Comparison of ENCODE assay signal across 2 cellular contexts in genomic region chr7:148898845-148899474, GRCh38.
TF ChIP-seq lines count a peak whose summit lies in the region.

No MANE protein-coding gene starts in this region.

TF ChIP-seq in HEK293T, 16 proteins besides CTCF, POLR2A, EP300 and RAD21:
- TF ChIP-seq HDGF (IDR thresholded peaks at IDR 0.05; ENCODE audit: borderline replicate concordance) (no peak), LEF1 (IDR thresholded peaks at IDR 0.05; ENCODE audit: borderline replicate concordance) (no peak), ARNT (IDR thresholded peaks at IDR 0.05) (no peak), CTBP1 (IDR thresholded peaks at IDR 0.05; ENCODE audit: borderline replicate concordance) (no peak), NFRKB (IDR thresholded peaks at IDR 0.05) (peak; percentile 61)

TF ChIP-seq in H1, 55 proteins besides CTCF, POLR2A, EP300 and RAD21:
- no peak for TF ChIP-seq TCF12 (IDR thresholded peaks at IDR 0.05; ENCODE audit: low read depth, low read length)
- TF ChIP-seq CEBPB (IDR thresholded peaks at IDR 0.05; ENCODE audit: low read depth, low read length): no peak
- TF ChIP-seq YY1 (IDR thresholded peaks at IDR 0.05; ENCODE audit: low read depth, low read length): no peak
- no peak for TF ChIP-seq BRCA1 (IDR thresholded peaks at IDR 0.05; ENCODE audit: low read depth, low read length)
- TF ChIP-seq, protein P1, sequence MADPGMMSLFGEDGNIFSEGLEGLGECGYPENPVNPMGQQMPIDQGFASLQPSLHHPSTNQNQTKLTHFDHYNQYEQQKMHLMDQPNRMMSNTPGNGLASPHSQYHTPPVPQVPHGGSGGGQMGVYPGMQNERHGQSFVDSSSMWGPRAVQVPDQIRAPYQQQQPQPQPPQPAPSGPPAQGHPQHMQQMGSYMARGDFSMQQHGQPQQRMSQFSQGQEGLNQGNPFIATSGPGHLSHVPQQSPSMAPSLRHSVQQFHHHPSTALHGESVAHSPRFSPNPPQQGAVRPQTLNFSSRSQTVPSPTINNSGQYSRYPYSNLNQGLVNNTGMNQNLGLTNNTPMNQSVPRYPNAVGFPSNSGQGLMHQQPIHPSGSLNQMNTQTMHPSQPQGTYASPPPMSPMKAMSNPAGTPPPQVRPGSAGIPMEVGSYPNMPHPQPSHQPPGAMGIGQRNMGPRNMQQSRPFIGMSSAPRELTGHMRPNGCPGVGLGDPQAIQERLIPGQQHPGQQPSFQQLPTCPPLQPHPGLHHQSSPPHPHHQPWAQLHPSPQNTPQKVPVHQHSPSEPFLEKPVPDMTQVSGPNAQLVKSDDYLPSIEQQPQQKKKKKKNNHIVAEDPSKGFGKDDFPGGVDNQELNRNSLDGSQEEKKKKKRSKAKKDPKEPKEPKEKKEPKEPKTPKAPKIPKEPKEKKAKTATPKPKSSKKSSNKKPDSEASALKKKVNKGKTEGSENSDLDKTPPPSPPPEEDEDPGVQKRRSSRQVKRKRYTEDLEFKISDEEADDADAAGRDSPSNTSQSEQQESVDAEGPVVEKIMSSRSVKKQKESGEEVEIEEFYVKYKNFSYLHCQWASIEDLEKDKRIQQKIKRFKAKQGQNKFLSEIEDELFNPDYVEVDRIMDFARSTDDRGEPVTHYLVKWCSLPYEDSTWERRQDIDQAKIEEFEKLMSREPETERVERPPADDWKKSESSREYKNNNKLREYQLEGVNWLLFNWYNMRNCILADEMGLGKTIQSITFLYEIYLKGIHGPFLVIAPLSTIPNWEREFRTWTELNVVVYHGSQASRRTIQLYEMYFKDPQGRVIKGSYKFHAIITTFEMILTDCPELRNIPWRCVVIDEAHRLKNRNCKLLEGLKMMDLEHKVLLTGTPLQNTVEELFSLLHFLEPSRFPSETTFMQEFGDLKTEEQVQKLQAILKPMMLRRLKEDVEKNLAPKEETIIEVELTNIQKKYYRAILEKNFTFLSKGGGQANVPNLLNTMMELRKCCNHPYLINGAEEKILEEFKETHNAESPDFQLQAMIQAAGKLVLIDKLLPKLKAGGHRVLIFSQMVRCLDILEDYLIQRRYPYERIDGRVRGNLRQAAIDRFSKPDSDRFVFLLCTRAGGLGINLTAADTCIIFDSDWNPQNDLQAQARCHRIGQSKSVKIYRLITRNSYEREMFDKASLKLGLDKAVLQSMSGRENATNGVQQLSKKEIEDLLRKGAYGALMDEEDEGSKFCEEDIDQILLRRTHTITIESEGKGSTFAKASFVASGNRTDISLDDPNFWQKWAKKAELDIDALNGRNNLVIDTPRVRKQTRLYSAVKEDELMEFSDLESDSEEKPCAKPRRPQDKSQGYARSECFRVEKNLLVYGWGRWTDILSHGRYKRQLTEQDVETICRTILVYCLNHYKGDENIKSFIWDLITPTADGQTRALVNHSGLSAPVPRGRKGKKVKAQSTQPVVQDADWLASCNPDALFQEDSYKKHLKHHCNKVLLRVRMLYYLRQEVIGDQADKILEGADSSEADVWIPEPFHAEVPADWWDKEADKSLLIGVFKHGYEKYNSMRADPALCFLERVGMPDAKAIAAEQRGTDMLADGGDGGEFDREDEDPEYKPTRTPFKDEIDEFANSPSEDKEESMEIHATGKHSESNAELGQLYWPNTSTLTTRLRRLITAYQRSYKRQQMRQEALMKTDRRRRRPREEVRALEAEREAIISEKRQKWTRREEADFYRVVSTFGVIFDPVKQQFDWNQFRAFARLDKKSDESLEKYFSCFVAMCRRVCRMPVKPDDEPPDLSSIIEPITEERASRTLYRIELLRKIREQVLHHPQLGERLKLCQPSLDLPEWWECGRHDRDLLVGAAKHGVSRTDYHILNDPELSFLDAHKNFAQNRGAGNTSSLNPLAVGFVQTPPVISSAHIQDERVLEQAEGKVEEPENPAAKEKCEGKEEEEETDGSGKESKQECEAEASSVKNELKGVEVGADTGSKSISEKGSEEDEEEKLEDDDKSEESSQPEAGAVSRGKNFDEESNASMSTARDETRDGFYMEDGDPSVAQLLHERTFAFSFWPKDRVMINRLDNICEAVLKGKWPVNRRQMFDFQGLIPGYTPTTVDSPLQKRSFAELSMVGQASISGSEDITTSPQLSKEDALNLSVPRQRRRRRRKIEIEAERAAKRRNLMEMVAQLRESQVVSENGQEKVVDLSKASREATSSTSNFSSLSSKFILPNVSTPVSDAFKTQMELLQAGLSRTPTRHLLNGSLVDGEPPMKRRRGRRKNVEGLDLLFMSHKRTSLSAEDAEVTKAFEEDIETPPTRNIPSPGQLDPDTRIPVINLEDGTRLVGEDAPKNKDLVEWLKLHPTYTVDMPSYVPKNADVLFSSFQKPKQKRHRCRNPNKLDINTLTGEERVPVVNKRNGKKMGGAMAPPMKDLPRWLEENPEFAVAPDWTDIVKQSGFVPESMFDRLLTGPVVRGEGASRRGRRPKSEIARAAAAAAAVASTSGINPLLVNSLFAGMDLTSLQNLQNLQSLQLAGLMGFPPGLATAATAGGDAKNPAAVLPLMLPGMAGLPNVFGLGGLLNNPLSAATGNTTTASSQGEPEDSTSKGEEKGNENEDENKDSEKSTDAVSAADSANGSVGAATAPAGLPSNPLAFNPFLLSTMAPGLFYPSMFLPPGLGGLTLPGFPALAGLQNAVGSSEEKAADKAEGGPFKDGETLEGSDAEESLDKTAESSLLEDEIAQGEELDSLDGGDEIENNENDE (IDR thresholded peaks at IDR 0.05; ENCODE audit: insufficient replicate concordance, low read length): no peak
- no peak for TF ChIP-seq SUZ12 (IDR thresholded peaks at IDR 0.05; ENCODE audit: low read length)
- no peak for TF ChIP-seq PHF8 (conservative IDR thresholded peaks at IDR 0.05; ENCODE audit: low read depth, low read length)
- no peak for TF ChIP-seq KDM1A (IDR thresholded peaks at IDR 0.05; ENCODE audit: borderline replicate concordance, low read length)
- no peak for TF ChIP-seq CREB1 (IDR thresholded peaks at IDR 0.05)
- no peak for TF ChIP-seq JUN (IDR thresholded peaks at IDR 0.05; ENCODE audit: low read depth, low read length)
- TF ChIP-seq, protein P2, sequence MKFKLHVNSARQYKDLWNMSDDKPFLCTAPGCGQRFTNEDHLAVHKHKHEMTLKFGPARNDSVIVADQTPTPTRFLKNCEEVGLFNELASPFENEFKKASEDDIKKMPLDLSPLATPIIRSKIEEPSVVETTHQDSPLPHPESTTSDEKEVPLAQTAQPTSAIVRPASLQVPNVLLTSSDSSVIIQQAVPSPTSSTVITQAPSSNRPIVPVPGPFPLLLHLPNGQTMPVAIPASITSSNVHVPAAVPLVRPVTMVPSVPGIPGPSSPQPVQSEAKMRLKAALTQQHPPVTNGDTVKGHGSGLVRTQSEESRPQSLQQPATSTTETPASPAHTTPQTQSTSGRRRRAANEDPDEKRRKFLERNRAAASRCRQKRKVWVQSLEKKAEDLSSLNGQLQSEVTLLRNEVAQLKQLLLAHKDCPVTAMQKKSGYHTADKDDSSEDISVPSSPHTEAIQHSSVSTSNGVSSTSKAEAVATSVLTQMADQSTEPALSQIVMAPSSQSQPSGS (IDR thresholded peaks at IDR 0.05; ENCODE audit: low read length): no peak
- no peak for TF ChIP-seq KDM4A (IDR thresholded peaks at IDR 0.05; ENCODE audit: low read depth, low read length, severe bottlenecking)
- no peak for TF ChIP-seq CBX5 (IDR thresholded peaks at IDR 0.05; ENCODE audit: low read depth, low read length)
- TF ChIP-seq JUND (IDR thresholded peaks at IDR 0.05; ENCODE audit: low read length): no peak
- TF ChIP-seq, protein P3, sequence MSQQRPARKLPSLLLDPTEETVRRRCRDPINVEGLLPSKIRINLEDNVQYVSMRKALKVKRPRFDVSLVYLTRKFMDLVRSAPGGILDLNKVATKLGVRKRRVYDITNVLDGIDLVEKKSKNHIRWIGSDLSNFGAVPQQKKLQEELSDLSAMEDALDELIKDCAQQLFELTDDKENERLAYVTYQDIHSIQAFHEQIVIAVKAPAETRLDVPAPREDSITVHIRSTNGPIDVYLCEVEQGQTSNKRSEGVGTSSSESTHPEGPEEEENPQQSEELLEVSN (IDR thresholded peaks at IDR 0.05): no peak
- no peak for TF ChIP-seq CHD1 (IDR thresholded peaks at IDR 0.05; ENCODE audit: low read depth, low read length)
- TF ChIP-seq BCL11A (IDR thresholded peaks at IDR 0.05; ENCODE audit: low read depth in 2 of 2, low read length in 2 of 2): no peak
- TF ChIP-seq CBX8 (IDR thresholded peaks at IDR 0.05; ENCODE audit: borderline replicate concordance, low read depth, low read length): no peak
- no peak for TF ChIP-seq BACH1 (IDR thresholded peaks at IDR 0.05; ENCODE audit: low read length)
- no peak for TF ChIP-seq SP2 (IDR thresholded peaks at IDR 0.05; ENCODE audit: low read length)
TF ChIP-seq in H1: peak in this region for 0.
